8 cellular contexts compared by ENCODE assay signal in genomic region chr21:26850116-26850643, GRCh38. TPM values are rescaled to one million over a fixed set of nuclear protein-coding genes. Genes with fewer than 3 reads are reported as not detected.
DNase-seq lines count a peak whose midpoint lies in the region; ATAC-seq and TF ChIP-seq lines count a peak whose summit lies in the region.

No MANE protein-coding gene starts in this region.

- no peaks in the 10 kb centered on the region for H3K79me1 ChIP-seq in IMR-90 (ENCODE audit: low read depth in 1 of 2, low read length in 2 of 2)

- intact Hi-C loops in IMR-90 (cut with micrococcal nuclease): loop anchor here (1.0 to 2.0 kb wide), 7 partner anchors 117 to 1943 kb away; partner anchors contain the start of gene ADAMTS5
- intact Hi-C loops in thyroid gland (cut with DNase I): loop anchor here (2.0 to 10.0 kb wide), 3 partner anchors 115 to 849 kb away; partner anchors contain the start of gene ADAMTS5

- ATAC-seq in IMR-90 (ENCODE audit: low read depth): no peak
- no peak for ATAC-seq in gastroesophageal sphincter
- ATAC-seq in GM18502 (IDR thresholded peaks at IDR 0.05; ENCODE audit: poor library complexity, unreplicated experiment): no peak

- H3K14ac ChIP-seq in IMR-90 (replicated peaks; ENCODE audit: low read depth, low read length): no peak overlapping the region

- H4K20me1 ChIP-seq in IMR-90 (ENCODE audit: insufficient read depth, low read length): no peaks in the 10 kb centered on the region; the same call in 1 of the 2 replicates

- no peak overlapping the region for H3K4me2 ChIP-seq in IMR-90 (ENCODE audit: low read depth, low read length)

- WGBS in IMR-90 (ENCODE audit: extremely low coverage in 2 of 2, insufficient read length in 1 of 2), 2 experiments: no CpG with 5 or more reads among the region's 5 CpGs
- WGBS in gastroesophageal sphincter (ENCODE audit: low coverage in 1 of 2), 2 donors: 7 to 13% methylated on average over 5 of the region's 5 CpGs
- WGBS in thyroid gland, 2 donors: 15 to 16% methylated on average over 5 of the region's 5 CpGs

- TF ChIP-seq EP300 in gastroesophageal sphincter (IDR thresholded peaks at IDR 0.05): no peak

- H2AFZ ChIP-seq in IMR-90 (replicated peaks; ENCODE audit: low read length, poor library complexity): no peak overlapping the region

- H2BK20ac ChIP-seq in IMR-90 (ENCODE audit: low read depth, low read length): 0 out of 2 replicates have a peak overlapping the region, but pooled peaks have one; percentile 32

- H3K27me3 ChIP-seq in IMR-90 (ENCODE audit: control insufficient read depth, insufficient read depth, low read length): no peaks in the 10 kb centered on the region
- no peaks in the 10 kb centered on the region for H3K27me3 ChIP-seq in gastroesophageal sphincter
- no peaks in the 10 kb centered on the region for H3K27me3 ChIP-seq in thyroid gland

- H4K5ac ChIP-seq in IMR-90 (ENCODE audit: low read depth, low read length): no peak overlapping the region

- no peak overlapping the region for H2AK5ac ChIP-seq in IMR-90 (ENCODE audit: low read depth, low read length)

- H3K4ac ChIP-seq in IMR-90 (ENCODE audit: low read depth, low read length): no peak overlapping the region

- peak; percentile 57 for DNase-seq in Caki2 (ENCODE audit: low read depth)
- peak; percentile 59 for DNase-seq in IMR-90
- peak; percentile 65 for DNase-seq in SK-MEL-5 (ENCODE audit: low read depth, low spot score)
- DNase-seq in thyroid gland: peak; percentile 9 to 13
- DNase-seq in COLO668 (lab: John Stamatoyannopoulos, UW; ENCODE audit: unreplicated experiment): no peak
- no peak for DNase-seq in NK-92 treated with Interleukin-12 subunit alpha and Interleukin-12 subunit beta, amount 100 ng/mL, for 24 hours (lab: John Stamatoyannopoulos, UW)

- TF ChIP-seq CTCF in IMR-90 (conservative IDR thresholded peaks at IDR 0.05; ENCODE audit: low read depth, low read length): peak; percentile 58
- TF ChIP-seq CTCF in gastroesophageal sphincter (IDR thresholded peaks at IDR 0.05): peak; percentile 71 to 84 (median 78)
- TF ChIP-seq CTCF in thyroid gland (IDR thresholded peaks at IDR 0.05): peak; percentile 27 to 99 (median 64)

- no peak overlapping the region for H3K56ac ChIP-seq in IMR-90 (ENCODE audit: extremely low read depth, insufficient read depth, low read length)

- H3K9me1 ChIP-seq in IMR-90 (ENCODE audit: insufficient read depth, low read length): no peaks in the 10 kb centered on the region

- H3K4me1 ChIP-seq in IMR-90 (ENCODE audit: control insufficient read depth, insufficient read depth, low read length): peaks cover 8% of the 10 kb centered on the region
- H3K4me1 ChIP-seq in gastroesophageal sphincter: peaks cover 0 to 39% (median 0%) of the 10 kb centered on the region in 3 donors
- no peaks in the 10 kb centered on the region for H3K4me1 ChIP-seq in thyroid gland

- H3K36me3 ChIP-seq in IMR-90 (ENCODE audit: control insufficient read depth, insufficient read depth, low read length) (no peaks in the 10 kb centered on the region), gastroesophageal sphincter (no peaks in the 10 kb centered on the region), thyroid gland (no peaks in the 10 kb centered on the region)

- peak overlapping the region; percentile 21 for H2BK5ac ChIP-seq in IMR-90 (ENCODE audit: low read depth, low read length, poor library complexity, severe bottlenecking)

- H3K4me3 ChIP-seq in IMR-90 (ENCODE audit: insufficient read depth, low read depth, low read length) (no peak overlapping the region), gastroesophageal sphincter (no peak overlapping the region), thyroid gland (replicated peaks in 1 of 3) (no peak overlapping the region)

- no peak overlapping the region for H2AK9ac ChIP-seq in IMR-90 (replicated peaks; ENCODE audit: low read depth, low read length, poor library complexity)

- H3K9me3 ChIP-seq in IMR-90 (ENCODE audit: control insufficient read depth, insufficient read depth, low read length) (no peaks in the 10 kb centered on the region), gastroesophageal sphincter (no peaks in the 10 kb centered on the region), thyroid gland (no peaks in the 10 kb centered on the region)

- CTCF ChIA-PET in IMR-90 (lab: Yijun Ruan, JAX): interaction anchor here (0.6 to 1.2 kb wide), 5 partner anchors 848 to 1895 kb away, joined by 3 to 6 read pairs (median 5); no protein-coding TSS in a partner anchor

- no peak overlapping the region for H4K91ac ChIP-seq in IMR-90 (ENCODE audit: insufficient read depth, low read depth, low read length)

- dilution Hi-C loops in IMR-90 (cut with HindIII; ENCODE audit: low sequenced_read_pairs, unreplicated experiment): no loop called here

- TF ChIP-seq RAD21 in IMR-90 (IDR thresholded peaks at IDR 0.05; ENCODE audit: low read length): peak; percentile 72

- POLR2A ChIA-PET in IMR-90 (lab: Charles Lee; ENCODE audit: unreplicated experiment): no interaction called here

- no peak overlapping the region; the same call in 1 of the 2 replicates for H3K18ac ChIP-seq in IMR-90 (ENCODE audit: low read depth, low read length)

- H2BK120ac ChIP-seq in IMR-90 (ENCODE audit: low read depth, low read length): no peak overlapping the region

- H3K9ac ChIP-seq in IMR-90 (ENCODE audit: low read depth, low read length): no peak overlapping the region

- no peak overlapping the region; the same call in 2 of the 3 replicates for H2BK15ac ChIP-seq in IMR-90 (ENCODE audit: low read depth, low read length)

- H3K27ac ChIP-seq in IMR-90 (ENCODE audit: insufficient read depth, low read length): peak overlapping the region; percentile 33; the same call in 1 of the 2 replicates
- no peak overlapping the region for H3K27ac ChIP-seq in gastroesophageal sphincter
- no peak overlapping the region for H3K27ac ChIP-seq in thyroid gland

- TF ChIP-seq POLR2A in IMR-90 (IDR thresholded peaks at IDR 0.05; ENCODE audit: low read depth, low read length) (no peak; the same call in 1 of the 2 replicates), gastroesophageal sphincter (IDR thresholded peaks at IDR 0.05) (no peak), thyroid gland (IDR thresholded peaks at IDR 0.05) (no peak)

- in situ Hi-C loops in Caki2 (cut with HindIII; ENCODE audit: low pct_unique_long_range_greater_than_20kb, low sequenced_read_pairs) (no loop called here), IMR-90 (cut with MboI; ENCODE audit: low sequenced_read_pairs) (loop anchor here (5.0 kb wide), 2 partner anchors 852 to 1487 kb away; no protein-coding TSS in a partner anchor), SK-MEL-5 (cut with HindIII; ENCODE audit: low pct_unique_long_range_greater_than_20kb, low sequenced_read_pairs) (no loop called here)

- no peak overlapping the region for H3K23ac ChIP-seq in IMR-90 (ENCODE audit: low read depth, low read length)

- BruUV-seq in IMR-90 (replicated peaks; lab: Mats Ljungman, UMichigan): no TSS peak

- no peak overlapping the region for H4K8ac ChIP-seq in IMR-90 (ENCODE audit: low read depth in 2 of 2, low read length in 2 of 2)

TF ChIP-seq in IMR-90, 13 proteins besides CTCF, POLR2A, EP300 and RAD21:
- no peak for TF ChIP-seq ELK1 (IDR thresholded peaks at IDR 0.05; ENCODE audit: borderline replicate concordance, low read depth, low read length)
- TF ChIP-seq SMC3 (IDR thresholded peaks at IDR 0.05; ENCODE audit: low read depth, low read length): peak; percentile 69
- no peak for TF ChIP-seq USF2 (IDR thresholded peaks at IDR 0.05; ENCODE audit: low read depth, low read length)

RNA-seq across cellular contexts. Expression of gene ADAMTS1, which starts 5.0 kb away (rescaled TPM):
- total RNA-seq in Caki2 (2014; rRNA removed; shearing (Covaris generic); ENCODE audit: low replicate concordance): 35.1 and 62.5 TPM in 2 replicates
- total RNA-seq in IMR-90 (2012; rRNA removed) (106 and 116 TPM in 2 replicates), gastroesophageal sphincter (100 to 1,000 TPM in 2 of 4 donors, 10 to 100 TPM in 2; 68.5 to 144 (median 103) TPM), thyroid gland (10 to 100 TPM; 43.4 to 86.5 (median 56.3) TPM)
- 317 and 336 TPM in 2 replicates for polyA plus RNA-seq in IMR-90 (2012; rRNA removed)
- polyA plus RNA-seq in IMR-90 (2012; cell fraction: cytosol; rRNA removed): 78.5 and 82.1 TPM in 2 replicates
- polyA plus RNA-seq in IMR-90 (2012; cell fraction: nucleus; rRNA removed; ENCODE audit: low replicate concordance): 226 and 359 TPM in 2 replicates
- 14.0 and 15.9 TPM in 2 replicates for total RNA-seq in SK-MEL-5 (2014; rRNA removed; shearing (Covaris generic))
- 11.0 and 14.5 TPM in 2 replicates for polyA plus RNA-seq in SK-MEL-5 (2015; cell fraction: cytosol; rRNA removed)
- 43.7 and 69.3 TPM in 2 replicates for polyA plus RNA-seq in SK-MEL-5 (2015; cell fraction: nucleus; rRNA removed)

Comparison
In these comparisons a context has a peak if more than half of its experiments do, and no peak if none do; other contexts are left out.
1. DNase-seq: peak in Caki2 (single experiment), IMR-90 (single experiment), SK-MEL-5 (single experiment) and thyroid gland (2 of 2); none in COLO668 (single experiment) and NK-92 treated with Interleukin-12 subunit alpha and Interleukin-12 subunit beta, amount 100 ng/mL, for 24 hours (single experiment).
2. Peak in every context shown above with its lines, with median percentiles within 50 percentile points of each other: CTCF ChIP-seq.